1 cellular context compared by ENCODE assay signal in genomic region chr5:151250346-151251000, GRCh38.
TF ChIP-seq lines count a peak whose summit lies in the region.

No MANE protein-coding gene starts in this region.

TF ChIP-seq in HepG2, 621 proteins besides CTCF, POLR2A, EP300 and RAD21 (continued from another document and continues in another):
- TF ChIP-seq SNAPC4 (CRISPR knock-in tag; IDR thresholded peaks at IDR 0.05) (no peak), NCOA5 (CRISPR knock-in tag; IDR thresholded peaks at IDR 0.05) (no peak), HNRNPUL1 (IDR thresholded peaks at IDR 0.05; ENCODE audit: low read depth, low read length) (no peak), ZBTB42 (CRISPR knock-in tag; IDR thresholded peaks at IDR 0.05) (no peak), ZNF605 (CRISPR knock-in tag; IDR thresholded peaks at IDR 0.05) (no peak), RCOR2 (CRISPR knock-in tag; IDR thresholded peaks at IDR 0.05) (no peak), SOX6 (IDR thresholded peaks at IDR 0.05) (no peak), SOX6 (CRISPR knock-in tag; IDR thresholded peaks at IDR 0.05) (no peak), TEAD2 (CRISPR knock-in tag; IDR thresholded peaks at IDR 0.05) (no peak), ZNF644 (CRISPR knock-in tag; IDR thresholded peaks at IDR 0.05; ENCODE audit: low read depth) (no peak), TOE1 (CRISPR knock-in tag; IDR thresholded peaks at IDR 0.05) (no peak), ZFX (CRISPR knock-in tag; IDR thresholded peaks at IDR 0.05; ENCODE audit: low read depth) (no peak; the same call in 1 of the 2 replicates), NCOA2 (CRISPR knock-in tag; IDR thresholded peaks at IDR 0.05) (no peak), ZKSCAN5 (CRISPR knock-in tag; IDR thresholded peaks at IDR 0.05) (no peak), ZNF790 (CRISPR knock-in tag; IDR thresholded peaks at IDR 0.05; ENCODE audit: borderline replicate concordance) (no peak), ZNF616 (CRISPR knock-in tag; IDR thresholded peaks at IDR 0.05; ENCODE audit: low read depth) (no peak), ZNF143 (CRISPR knock-in tag; IDR thresholded peaks at IDR 0.05) (no peak), AKAP8 (CRISPR knock-in tag; IDR thresholded peaks at IDR 0.05) (no peak), ZFP36L2 (CRISPR knock-in tag; IDR thresholded peaks at IDR 0.05) (no peak), ZBTB8A (CRISPR knock-in tag; IDR thresholded peaks at IDR 0.05; ENCODE audit: borderline replicate concordance, low read depth) (no peak), CBX2 (IDR thresholded peaks at IDR 0.05; ENCODE audit: low read depth, low read length) (no peak), CBX2 (CRISPR knock-in tag; IDR thresholded peaks at IDR 0.05; ENCODE audit: low read depth) (no peak), TCF7L2 (IDR thresholded peaks at IDR 0.05; ENCODE audit: low read depth, low read length) (no peak), MTF1 (CRISPR knock-in tag; IDR thresholded peaks at IDR 0.05) (no peak), PRDM15 (CRISPR knock-in tag; IDR thresholded peaks at IDR 0.05) (no peak; the same call in 1 of the 2 replicates), RXRA (CRISPR knock-in tag; IDR thresholded peaks at IDR 0.05) (no peak), SALL1 (CRISPR knock-in tag; IDR thresholded peaks at IDR 0.05) (no peak; the same call in 1 of the 2 replicates), ZNF567 (CRISPR knock-in tag; IDR thresholded peaks at IDR 0.05; ENCODE audit: borderline replicate concordance) (no peak), HMGXB4 (CRISPR knock-in tag; IDR thresholded peaks at IDR 0.05; ENCODE audit: borderline replicate concordance in 1 of 2, low read depth in 1 of 2) (peak in 1 of 2 experiments; percentile 59; a peak in 2 of 4 replicates), DPF2 (CRISPR knock-in tag; IDR thresholded peaks at IDR 0.05; ENCODE audit: borderline replicate concordance, low read depth) (no peak), FOXK1 (CRISPR knock-in tag; IDR thresholded peaks at IDR 0.05; ENCODE audit: borderline replicate concordance, low read depth) (no peak), ZNF510 (CRISPR knock-in tag; IDR thresholded peaks at IDR 0.05; ENCODE audit: low read depth) (no peak), MEF2D (CRISPR knock-in tag; IDR thresholded peaks at IDR 0.05) (no peak), POGK (CRISPR knock-in tag; conservative IDR thresholded peaks at IDR 0.05) (no peak), PHF5A (CRISPR knock-in tag; IDR thresholded peaks at IDR 0.05; ENCODE audit: low read depth, unreplicated experiment) (no peak), ZFP62 (CRISPR knock-in tag; IDR thresholded peaks at IDR 0.05) (no peak), CHD4 (IDR thresholded peaks at IDR 0.05; ENCODE audit: borderline replicate concordance, low read length) (no peak), FIP1L1 (IDR thresholded peaks at IDR 0.05; ENCODE audit: borderline replicate concordance, insufficient read depth, low read depth, low read length) (no peak), RFX1 (IDR thresholded peaks at IDR 0.05) (no peak), ZNF777 (CRISPR knock-in tag; IDR thresholded peaks at IDR 0.05) (no peak), MYNN (CRISPR knock-in tag; IDR thresholded peaks at IDR 0.05; ENCODE audit: low read depth) (no peak), BRD4 (CRISPR knock-in tag; IDR thresholded peaks at IDR 0.05) (no peak), ZBTB20 (CRISPR knock-in tag; IDR thresholded peaks at IDR 0.05; ENCODE audit: borderline replicate concordance, low read depth) (no peak), NR3C1 (CRISPR knock-in tag; IDR thresholded peaks at IDR 0.05) (no peak), ZNF672 (CRISPR knock-in tag; IDR thresholded peaks at IDR 0.05) (no peak), ZNF788 (CRISPR knock-in tag; IDR thresholded peaks at IDR 0.05; ENCODE audit: borderline replicate concordance) (no peak), ZNF343 (CRISPR knock-in tag; IDR thresholded peaks at IDR 0.05) (no peak), ZNF740 (CRISPR knock-in tag; IDR thresholded peaks at IDR 0.05) (no peak), HOXA9 (CRISPR knock-in tag; IDR thresholded peaks at IDR 0.05; ENCODE audit: borderline replicate concordance) (no peak), EHMT2 (IDR thresholded peaks at IDR 0.05; ENCODE audit: borderline replicate concordance, low read depth, low read length) (no peak), ZNF629 (CRISPR knock-in tag; conservative IDR thresholded peaks at IDR 0.05) (no peak), KLF12 (CRISPR knock-in tag; IDR thresholded peaks at IDR 0.05; ENCODE audit: borderline replicate concordance) (0 out of 2 replicates have a peak, but pooled peaks have one; percentile 51), RNF2 (conservative IDR thresholded peaks at IDR 0.05; ENCODE audit: low read depth) (no peak), HDAC6 (IDR thresholded peaks at IDR 0.05; ENCODE audit: low read depth, low read length) (no peak), KAT7 (CRISPR knock-in tag; IDR thresholded peaks at IDR 0.05; ENCODE audit: borderline replicate concordance) (no peak), MTA1 (CRISPR knock-in tag; IDR thresholded peaks at IDR 0.05; ENCODE audit: borderline replicate concordance) (no peak)
- TF ChIP-seq, protein P1, sequence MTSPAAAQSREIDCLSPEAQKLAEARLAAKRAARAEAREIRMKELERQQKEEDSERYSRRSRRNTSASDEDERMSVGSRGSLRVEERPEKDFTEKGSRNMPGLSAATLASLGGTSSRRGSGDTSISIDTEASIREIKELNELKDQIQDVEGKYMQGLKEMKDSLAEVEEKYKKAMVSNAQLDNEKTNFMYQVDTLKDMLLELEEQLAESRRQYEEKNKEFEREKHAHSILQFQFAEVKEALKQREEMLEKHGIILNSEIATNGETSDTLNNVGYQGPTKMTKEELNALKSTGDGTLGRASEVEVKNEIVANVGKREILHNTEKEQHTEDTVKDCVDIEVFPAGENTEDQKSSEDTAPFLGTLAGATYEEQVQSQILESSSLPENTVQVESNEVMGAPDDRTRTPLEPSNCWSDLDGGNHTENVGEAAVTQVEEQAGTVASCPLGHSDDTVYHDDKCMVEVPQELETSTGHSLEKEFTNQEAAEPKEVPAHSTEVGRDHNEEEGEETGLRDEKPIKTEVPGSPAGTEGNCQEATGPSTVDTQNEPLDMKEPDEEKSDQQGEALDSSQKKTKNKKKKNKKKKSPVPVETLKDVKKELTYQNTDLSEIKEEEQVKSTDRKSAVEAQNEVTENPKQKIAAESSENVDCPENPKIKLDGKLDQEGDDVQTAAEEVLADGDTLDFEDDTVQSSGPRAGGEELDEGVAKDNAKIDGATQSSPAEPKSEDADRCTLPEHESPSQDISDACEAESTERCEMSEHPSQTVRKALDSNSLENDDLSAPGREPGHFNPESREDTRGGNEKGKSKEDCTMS (CRISPR knock-in tag; conservative IDR thresholded peaks at IDR 0.05): no peak
- TF ChIP-seq, protein P2, sequence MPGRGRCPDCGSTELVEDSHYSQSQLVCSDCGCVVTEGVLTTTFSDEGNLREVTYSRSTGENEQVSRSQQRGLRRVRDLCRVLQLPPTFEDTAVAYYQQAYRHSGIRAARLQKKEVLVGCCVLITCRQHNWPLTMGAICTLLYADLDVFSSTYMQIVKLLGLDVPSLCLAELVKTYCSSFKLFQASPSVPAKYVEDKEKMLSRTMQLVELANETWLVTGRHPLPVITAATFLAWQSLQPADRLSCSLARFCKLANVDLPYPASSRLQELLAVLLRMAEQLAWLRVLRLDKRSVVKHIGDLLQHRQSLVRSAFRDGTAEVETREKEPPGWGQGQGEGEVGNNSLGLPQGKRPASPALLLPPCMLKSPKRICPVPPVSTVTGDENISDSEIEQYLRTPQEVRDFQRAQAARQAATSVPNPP (CRISPR knock-in tag; IDR thresholded peaks at IDR 0.05): 0 out of 2 replicates have a peak, but pooled peaks have one; percentile 24
